ENCODE assay signal across 11 cellular contexts in genomic region chr17:50059256-50059655, GRCh38. TPM values are rescaled to one million over a fixed set of nuclear protein-coding genes. Genes with fewer than 3 reads are reported as not detected.
A peak's percentile ranks its signal among the peaks of the same experiment; 100 is the strongest.
DNase-seq lines count a peak whose midpoint lies in the region; ATAC-seq and TF ChIP-seq lines count a peak whose summit lies in the region.
"Had no signal": no experiment of that assay in that cellular context is flagged by ENCODE, and none has a peak within 500 bp of the region (broad histone marks: within the 10 kb centered on the region; RNA-seq: fewer than 3 reads in every experiment).

No MANE protein-coding gene starts in this region.

- no peak overlapping the region for H3K4me3 Mint-ChIP-seq in endothelial cell (ENCODE audit: unreplicated experiment)
- H3K4me3 Mint-ChIP-seq in stimulated activated naive CD8-positive, alpha-beta T cell treated with anti-CD3 and anti-CD28 coated beads, Interleukin-15, amount 100 ng/mL, for 72 hours: no peak overlapping the region

- H3K36me3 ChIP-seq in cardiac muscle cell (no peaks in the 10 kb centered on the region), vagina (no peaks in the 10 kb centered on the region)

- H3K4me1 ChIP-seq in cardiac muscle cell (ENCODE audit: low read depth) (peaks cover 38% of the 10 kb centered on the region), vagina (peaks cover 85% of the 10 kb centered on the region)

- H3K9me3 ChIP-seq in cardiac muscle cell (ENCODE audit: low read depth) (no peaks in the 10 kb centered on the region), vagina (no peaks in the 10 kb centered on the region)

- peaks cover 11% of the 10 kb centered on the region for H3K4me1 Mint-ChIP-seq in endothelial cell (ENCODE audit: unreplicated experiment)
- H3K4me1 Mint-ChIP-seq in stimulated activated naive CD8-positive, alpha-beta T cell treated with anti-CD3 and anti-CD28 coated beads, Interleukin-15, amount 100 ng/mL, for 72 hours: peaks cover 28% of the 10 kb centered on the region

- TF ChIP-seq POLR2A in vagina (IDR thresholded peaks at IDR 0.05): no peak

- H3K9me3 Mint-ChIP-seq in endothelial cell (ENCODE audit: unreplicated experiment): no peaks in the 10 kb centered on the region
- no peaks in the 10 kb centered on the region for H3K9me3 Mint-ChIP-seq in stimulated activated naive CD8-positive, alpha-beta T cell treated with anti-CD3 and anti-CD28 coated beads, Interleukin-15, amount 100 ng/mL, for 72 hours
- H3K9me3 Mint-ChIP-seq: memory B cell had no signal

- intact Hi-C loops in left ventricle myocardium superior (cut with micrococcal nuclease): no loop called here
- intact Hi-C loops in vagina (cut with DNase I): no loop called here

- H3K27ac ChIP-seq in cardiac muscle cell: peak overlapping the region; percentile 85
- H3K27ac ChIP-seq in vagina: peak overlapping the region; percentile 84

- ATAC-seq in left ventricle myocardium superior: no peak
- ATAC-seq in GM21723 (IDR thresholded peaks at IDR 0.05; ENCODE audit: unreplicated experiment): no peak
- ATAC-seq in GM19351 (IDR thresholded peaks at IDR 0.05; ENCODE audit: unreplicated experiment): no peak
- ATAC-seq in stimulated activated naive CD8-positive, alpha-beta T cell treated with anti-CD3 and anti-CD28 coated beads, Interleukin-15, amount 100 ng/mL, for 72 hours: no peak
- ATAC-seq: K562 had no signal

- H3K36me3 Mint-ChIP-seq in endothelial cell (ENCODE audit: low read depth, unreplicated experiment): peaks cover 5% of the 10 kb centered on the region
- H3K36me3 Mint-ChIP-seq: memory B cell had no signal

- peak overlapping the region; percentile 5 for H3K27ac Mint-ChIP-seq in endothelial cell (ENCODE audit: unreplicated experiment)
- peak overlapping the region in 1 of 2 donors; percentile 46 for H3K27ac Mint-ChIP-seq in stimulated activated naive CD8-positive, alpha-beta T cell treated with anti-CD3 and anti-CD28 coated beads, Interleukin-15, amount 100 ng/mL, for 72 hours
- H3K27ac Mint-ChIP-seq: memory B cell had no signal

- DNase-seq in cardiac muscle cell (ENCODE audit: low read depth in 1 of 2, low spot score in 1 of 2): no peak
- no peak for DNase-seq in left ventricle myocardium superior
- no peak for DNase-seq in endothelial cell (ENCODE audit: low spot score)
- DNase-seq in myocyte (ENCODE audit: low read depth): peak; percentile 89
- DNase-seq in vagina (ENCODE audit: extremely low spot score in 2 of 2): no peak
- no peak for DNase-seq in stimulated activated naive CD8-positive, alpha-beta T cell treated with anti-CD3 and anti-CD28 coated beads, Interleukin-15, amount 100 ng/mL, for 72 hours
- DNase-seq: activated effector memory CD4-positive, alpha-beta T cell treated with Interleukin-2 at 50 U/mL for 16 hours had no signal

- H3K27me3 Mint-ChIP-seq in endothelial cell (ENCODE audit: unreplicated experiment): peaks cover 14% of the 10 kb centered on the region
- peaks cover 21% of the 10 kb centered on the region for H3K27me3 Mint-ChIP-seq in stimulated activated naive CD8-positive, alpha-beta T cell treated with anti-CD3 and anti-CD28 coated beads, Interleukin-15, amount 100 ng/mL, for 72 hours

- no peaks in the 10 kb centered on the region for H3K27me3 ChIP-seq in cardiac muscle cell
- H3K27me3 ChIP-seq in vagina: no peaks in the 10 kb centered on the region

- TF ChIP-seq CTCF in cardiac muscle cell (IDR thresholded peaks at IDR 0.05; ENCODE audit: low read depth, low read length) (no peak), endothelial cell (IDR thresholded peaks at IDR 0.05; ENCODE audit: unreplicated experiment) (no peak), vagina (IDR thresholded peaks at IDR 0.05) (no peak)

- no peak overlapping the region for H3K4me3 ChIP-seq in cardiac muscle cell
- peak overlapping the region in 1 of 2 donors; percentile 13 for H3K4me3 ChIP-seq in vagina
- H3K4me3 ChIP-seq: K562 had no signal

RNA-seq across cellular contexts. Expression of gene ITGA3, which starts 3.3 kb away (rescaled TPM):
- total RNA-seq in cardiac muscle cell: 40.6 and 41.9 TPM in 2 replicates
- polyA plus RNA-seq in cardiac muscle cell: 20.5 and 32.7 TPM in 2 replicates
- 16.5 TPM for total RNA-seq in left ventricle myocardium superior
- 5.0 TPM for total RNA-seq in endothelial cell (ENCODE audit: unreplicated experiment)
- 264 and 289 TPM in 2 replicates for total RNA-seq in myocyte
- polyA plus RNA-seq in myocyte (2012): 485 TPM
- 50.8 TPM for total RNA-seq in vagina

RNA-seq across cellular contexts. Expression of gene PDK2, which starts 35.9 kb away (rescaled TPM):
- 79.5 and 88.5 TPM in 2 replicates for total RNA-seq in cardiac muscle cell
- polyA plus RNA-seq in cardiac muscle cell: 146 and 156 TPM in 2 replicates
- total RNA-seq in left ventricle myocardium superior: 277 TPM
- 37.1 TPM for total RNA-seq in endothelial cell (ENCODE audit: unreplicated experiment)
- 54.4 and 61.1 TPM in 2 replicates for total RNA-seq in myocyte
- 117 TPM for polyA plus RNA-seq in myocyte (2012)
- 44.4 TPM for total RNA-seq in vagina
